ENCODE assay signal across 10 cellular contexts in genomic region chr5:119217183-119217582, GRCh38.
"Had no signal": no experiment of that assay in that cellular context is flagged by ENCODE, and none has a peak within 500 bp of the region (broad histone marks: within the 10 kb centered on the region; RNA-seq: fewer than 3 reads in every experiment).

No MANE protein-coding gene starts in this region.

- ATAC-seq: GM23338, HCT116 had no signal

- DNase-seq: GM23248, GOT3, H7, H9, HCEC 1CT, HFFc6 had no signal

- H3K27ac ChIP-seq: GM23248 had no signal

- FAIRE-seq: H1, H54 had no signal
